Comparison of ENCODE assay signal across 12 cellular contexts in the genomic region with DNA sequence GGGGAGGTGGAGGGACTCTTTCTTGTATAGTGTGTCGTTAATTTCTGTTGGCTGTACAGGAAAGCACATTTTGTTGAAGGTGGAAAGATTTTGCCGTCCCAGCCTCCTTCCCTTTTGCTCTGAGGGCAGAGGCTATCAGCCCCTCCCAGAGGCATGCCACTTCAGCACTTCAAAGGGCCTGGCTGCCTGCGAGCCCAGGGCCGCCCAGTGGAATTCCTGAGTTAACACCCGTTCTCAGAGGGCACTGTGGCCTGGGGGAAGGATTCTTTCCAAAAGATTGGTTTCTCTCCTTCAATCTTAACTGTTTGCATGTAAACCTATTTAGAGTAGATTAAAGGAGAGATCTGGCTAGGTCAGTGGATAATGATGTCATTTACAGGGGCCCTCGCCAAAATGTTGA.
A peak's percentile ranks its signal among the peaks of the same experiment; 100 is the strongest.
DNase-seq lines count a peak whose midpoint lies in the region; ATAC-seq, FAIRE-seq and TF ChIP-seq lines count a peak whose summit lies in the region.
"Had no signal": no experiment of that assay in that cellular context is flagged by ENCODE, and none has a peak within 500 bp of the region (broad histone marks: within the 10 kb centered on the region; RNA-seq: fewer than 3 reads in every experiment).

No MANE protein-coding gene starts in this region.

- in situ Hi-C loops in HepG2 (cut with HindIII; ENCODE audit: extremely low pct_ligation_motif_present, low pct_unique_long_range_greater_than_20kb): no loop called here

- no peak for FAIRE-seq in HepG2 (lab: Jason Lieb, UNC)
- FAIRE-seq: K562 had no signal

- no peak; the same call in 2 of the 3 replicates for ATAC-seq in HepG2
- ATAC-seq in right lobe of liver: no peak
- peak; percentile 42 to 61 (median 47) for ATAC-seq in heart right ventricle
- no peak for ATAC-seq in HG02759 (IDR thresholded peaks at IDR 0.05; ENCODE audit: unreplicated experiment)
- no peak for ATAC-seq in GM18858 (IDR thresholded peaks at IDR 0.05; ENCODE audit: unreplicated experiment)
- no peak for ATAC-seq in GM21723 (IDR thresholded peaks at IDR 0.05; ENCODE audit: unreplicated experiment)
- ATAC-seq: K562 had no signal

- H3K27me3 ChIP-seq in HepG2 (ENCODE audit: control insufficient read depth in 1 of 2, insufficient read depth in 2 of 2, low read length in 2 of 2) (no peaks in the 10 kb centered on the region), right lobe of liver (no peaks in the 10 kb centered on the region), heart right ventricle (no peaks in the 10 kb centered on the region), osteoblast (ENCODE audit: insufficient read depth, low read length) (no peaks in the 10 kb centered on the region)

- H3K4me2 ChIP-seq in HepG2 (ENCODE audit: low read depth, low read length) (no peak overlapping the region), osteoblast (ENCODE audit: insufficient read depth, low read length) (no peak overlapping the region)

- H3K27ac ChIP-seq in HepG2 (ENCODE audit: extremely low read length, insufficient read depth, low read length) (no peak overlapping the region), right lobe of liver (no peak overlapping the region), heart right ventricle (peak overlapping the region in 9 of 10 donors; percentile 2 to 86 (median 68)), osteoblast (ENCODE audit: low read depth, low read length) (peak overlapping the region; percentile 35)

- H3K9me3 ChIP-seq in HepG2 (ENCODE audit: low read length) (no peaks in the 10 kb centered on the region), right lobe of liver (no peaks in the 10 kb centered on the region), heart right ventricle (no peaks in the 10 kb centered on the region), osteoblast (ENCODE audit: low read depth, low read length) (no peaks in the 10 kb centered on the region)

- no peak for TF ChIP-seq POLR2A in HepG2 (IDR thresholded peaks at IDR 0.05; ENCODE audit: insufficient read depth in 1 of 2, low read depth in 2 of 2, low read length in 2 of 2)
- no peak for TF ChIP-seq POLR2A in right lobe of liver (IDR thresholded peaks at IDR 0.05)

- H4K20me1 ChIP-seq in HepG2 (ENCODE audit: insufficient read depth, low read length) (peaks cover 47% of the 10 kb centered on the region), osteoblast (ENCODE audit: insufficient read depth, low read length) (peaks cover 82% of the 10 kb centered on the region)

- BruUV-seq in HepG2 (replicated peaks; lab: Mats Ljungman, UMichigan): no TSS peak

- H3K36me3 ChIP-seq in HepG2 (replicated peaks in 1 of 2; ENCODE audit: control insufficient read depth in 1 of 2, insufficient read depth in 2 of 2, low read length in 2 of 2) (peaks cover 39 to 90% of the 10 kb centered on the region in 2 experiments), right lobe of liver (peaks cover 17 to 83% (median 27%) of the 10 kb centered on the region in 4 donors), heart right ventricle (peaks cover 0 to 96% (median 30%) of the 10 kb centered on the region in 9 donors), osteoblast (ENCODE audit: insufficient read depth, low read length) (peaks cover 95% of the 10 kb centered on the region)

- WGBS in HepG2 (ENCODE audit: low lambda C conversion rate): 78% methylated on average over 5 of the region's 6 CpGs
- WGBS in right lobe of liver (ENCODE audit: insufficient coverage, low coverage, low lambda C conversion rate, missing lambda C conversion rate): 41% methylated on average over 6 of the region's 6 CpGs
- 48 to 51% methylated on average over 6 of the region's 6 CpGs for WGBS in heart right ventricle, 2 donors

- TF ChIP-seq RAD21 in HepG2 (CRISPR knock-in tag; IDR thresholded peaks at IDR 0.05): no peak

- intact Hi-C loops in HepG2 (cut with micrococcal nuclease; ENCODE audit: unreplicated experiment): no loop called here
- intact Hi-C loops in right lobe of liver (cut with DNase I): no loop called here
- intact Hi-C loops in heart right ventricle (cut with DNase I): loop anchor here in 2 of 10 donors (5.0 to 10.0 kb wide), 2 partner anchors 72 to 294 kb away; no protein-coding TSS in a partner anchor

- peaks cover 53% of the 10 kb centered on the region for H3K79me2 ChIP-seq in HepG2 (ENCODE audit: insufficient read depth, low read length)
- peaks cover 98% of the 10 kb centered on the region for H3K79me2 ChIP-seq in osteoblast (ENCODE audit: insufficient read depth, low read length)

- POLR2A ChIA-PET in HepG2 (lab: Yijun Ruan, JAX): no interaction called here

- peaks cover 19% of the 10 kb centered on the region for H3K4me1 ChIP-seq in HepG2 (ENCODE audit: insufficient read depth, low read length)
- peaks cover 0 to 22% (median 9%) of the 10 kb centered on the region in 4 donors for H3K4me1 ChIP-seq in right lobe of liver
- H3K4me1 ChIP-seq in heart right ventricle: peaks cover 36 to 100% (median 92%) of the 10 kb centered on the region in 9 donors
- peaks cover 7% of the 10 kb centered on the region for H3K4me1 ChIP-seq in osteoblast (ENCODE audit: insufficient read depth, low read length)

- TF ChIP-seq CTCF in HepG2 (CRISPR knock-in tag; IDR thresholded peaks at IDR 0.05) (no peak), right lobe of liver (IDR thresholded peaks at IDR 0.05) (no peak), heart right ventricle (IDR thresholded peaks at IDR 0.05) (no peak), osteoblast (IDR thresholded peaks at IDR 0.05; ENCODE audit: extremely low read depth, low read depth, low read length) (no peak)

- DNase-seq in HepG2 (ENCODE audit: low spot score) (no peak), right lobe of liver (no peak), heart right ventricle (no peak), osteoblast (ENCODE audit: insufficient read length, low spot score, missing footprints) (peak; percentile 84), NCI-H1092 (lab: John Stamatoyannopoulos, UW) (no peak)
- DNase-seq: activated naive CD4-positive, alpha-beta T cell; effector CD8-positive, alpha-beta T cell; hypothalamus had no signal

- no peak for TF ChIP-seq EP300 in HepG2 (IDR thresholded peaks at IDR 0.05; ENCODE audit: low read depth in 2 of 2, low read length in 2 of 2)
- TF ChIP-seq EP300 in HepG2 (CRISPR knock-in tag; IDR thresholded peaks at IDR 0.05; ENCODE audit: borderline replicate concordance): no peak

- CTCF ChIA-PET in HepG2 (lab: Yijun Ruan, JAX; ENCODE audit: low intra/inter-chr PET ratio, low total read pairs): no interaction called here

- H2AFZ ChIP-seq in HepG2 (ENCODE audit: low read length): no peak overlapping the region
- H2AFZ ChIP-seq in osteoblast (ENCODE audit: low read length): no peak overlapping the region

- no peak overlapping the region for H3K9ac ChIP-seq in HepG2 (ENCODE audit: insufficient read depth, low read depth, low read length)

- H3K4me3 ChIP-seq in HepG2 (replicated peaks in 1 of 3; ENCODE audit: insufficient read depth in 1 of 3, low read depth in 2 of 3, low read length in 3 of 3): no peak overlapping the region
- no peak overlapping the region for H3K4me3 ChIP-seq in right lobe of liver
- no peak overlapping the region for H3K4me3 ChIP-seq in heart right ventricle
- no peak overlapping the region for H3K4me3 ChIP-seq in osteoblast (ENCODE audit: insufficient read depth, low read length)
- H3K4me3 ChIP-seq: K562 had no signal

TF ChIP-seq in HepG2, 621 proteins besides CTCF, POLR2A, EP300 and RAD21:
- TF ChIP-seq AGO2 (optimal IDR thresholded peaks at IDR 0.05; ENCODE audit: low read depth, low read length) (peak; percentile 1), ATF7 (IDR thresholded peaks at IDR 0.05) (peak; percentile 45; the same call in 1 of the 2 replicates), ATF7 (CRISPR knock-in tag; IDR thresholded peaks at IDR 0.05) (no peak), ARNTL (CRISPR knock-in tag; IDR thresholded peaks at IDR 0.05) (no peak)
TF ChIP-seq in HepG2: peak in this region for 2.

Comparison
In these comparisons a context has a peak if more than half of its experiments do, and no peak if none do; other contexts are left out.
1. ATAC-seq: peak in heart right ventricle (8 of 8); none in HepG2 (single experiment), right lobe of liver (0 of 4), HG02759 (single experiment), GM18858 (single experiment) and GM21723 (single experiment).
2. H3K27ac ChIP-seq: peak in heart right ventricle (9 of 10) and osteoblast (single experiment); none in HepG2 (single experiment) and right lobe of liver (0 of 3).